ENCODE assay signal across 19 cellular contexts in the genomic region with DNA sequence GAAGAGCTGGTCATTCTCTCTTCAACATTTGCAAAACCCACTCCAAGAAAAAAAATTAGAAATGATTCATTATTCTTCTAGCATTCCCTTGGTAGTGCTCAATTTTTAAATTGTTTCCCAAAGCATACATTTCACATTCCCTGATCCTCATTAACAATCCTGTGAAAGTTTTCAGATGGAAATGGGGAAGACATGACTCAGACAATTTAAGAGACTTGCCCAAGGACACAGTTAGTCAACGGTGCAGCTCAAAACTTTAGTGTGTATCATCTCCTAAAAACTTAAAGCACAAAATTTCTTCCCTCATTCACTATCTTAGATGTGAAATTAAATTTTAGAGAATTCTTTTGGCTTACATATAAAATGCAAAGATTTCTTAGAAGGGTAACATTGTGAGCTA. TPM values are rescaled to one million over a fixed set of nuclear protein-coding genes. Genes with fewer than 3 reads are reported as not detected.
DNase-seq lines count a peak whose midpoint lies in the region; ATAC-seq and TF ChIP-seq lines count a peak whose summit lies in the region.
"Had no signal": no experiment of that assay in that cellular context is flagged by ENCODE, and none has a peak within 500 bp of the region (broad histone marks: within the 10 kb centered on the region; RNA-seq: fewer than 3 reads in every experiment).

No MANE protein-coding gene starts in this region.

- no peak for TF ChIP-seq POLR2A in Peyer's patch (IDR thresholded peaks at IDR 0.05)
- no peak for TF ChIP-seq POLR2A in uterus (IDR thresholded peaks at IDR 0.05)

- H3K27ac ChIP-seq in Peyer's patch (no peak overlapping the region), uterus (no peak overlapping the region)
- H3K27ac ChIP-seq: thoracic aorta had no signal

- TF ChIP-seq CTCF in foreskin fibroblast (IDR thresholded peaks at IDR 0.05; ENCODE audit: low read depth, low read length): no peak
- no peak for TF ChIP-seq CTCF in Peyer's patch (IDR thresholded peaks at IDR 0.05)
- TF ChIP-seq CTCF in uterus (IDR thresholded peaks at IDR 0.05): no peak

- ATAC-seq in activated T-cell treated with anti-CD3 and anti-CD28 coated beads, Interleukin-2, amount 50 U/mL, for 72 hours (replicated peaks in 1 of 2): no peak
- ATAC-seq in GM18909 (IDR thresholded peaks at IDR 0.05; ENCODE audit: poor library complexity, unreplicated experiment): no peak
- ATAC-seq in HG03521 (IDR thresholded peaks at IDR 0.05; ENCODE audit: unreplicated experiment): no peak

- intact Hi-C loops in uterus (cut with DNase I; ENCODE audit: low total_unique reads): no loop called here

- peaks cover 2 to 10% of the 10 kb centered on the region in 2 donors for H3K36me3 Mint-ChIP-seq in activated T-cell treated with anti-CD3 and anti-CD28 coated beads, Interleukin-2, amount 50 U/mL, for 72 hours (ENCODE audit: insufficient read depth in 2 of 2)

- H3K36me3 ChIP-seq in Peyer's patch (no peaks in the 10 kb centered on the region), uterus (no peaks in the 10 kb centered on the region)
- H3K36me3 ChIP-seq: thoracic aorta had no signal

- H3K4me3 ChIP-seq in foreskin fibroblast (ENCODE audit: low read depth in 1 of 2, low read length in 2 of 2): no peak overlapping the region
- H3K4me3 ChIP-seq in Peyer's patch: no peak overlapping the region
- no peak overlapping the region for H3K4me3 ChIP-seq in uterus
- H3K4me3 ChIP-seq: thoracic aorta had no signal

- H3K27me3 ChIP-seq in Peyer's patch: no peaks in the 10 kb centered on the region
- H3K27me3 ChIP-seq in uterus: no peaks in the 10 kb centered on the region

- H3K9me3 Mint-ChIP-seq in activated T-cell treated with anti-CD3 and anti-CD28 coated beads, Interleukin-2, amount 50 U/mL, for 72 hours: peaks cover 8 to 12% of the 10 kb centered on the region in 2 donors

- H3K4me1 ChIP-seq in Peyer's patch (no peaks in the 10 kb centered on the region), uterus (no peaks in the 10 kb centered on the region)

- peak overlapping the region; percentile 16 for H3K27ac Mint-ChIP-seq in activated T-cell treated with anti-CD3 and anti-CD28 coated beads, Interleukin-2, amount 50 U/mL, for 72 hours
- H3K27ac Mint-ChIP-seq: activated CD4-positive, alpha-beta T cell treated with anti-CD3 and anti-CD28 coated beads, Interleukin-2, amount 10 ng/mL, durations not matched to agents 24 days and 14 days; CD4-positive, alpha-beta memory T cell; naive B cell had no signal

- H3K9me3 ChIP-seq in Peyer's patch: no peaks in the 10 kb centered on the region
- no peaks in the 10 kb centered on the region for H3K9me3 ChIP-seq in uterus
- H3K9me3 ChIP-seq: thoracic aorta had no signal

- no peaks in the 10 kb centered on the region for H3K4me1 Mint-ChIP-seq in activated T-cell treated with anti-CD3 and anti-CD28 coated beads, Interleukin-2, amount 50 U/mL, for 72 hours (ENCODE audit: low read depth)
- H3K4me1 Mint-ChIP-seq: activated CD4-positive, alpha-beta T cell treated with anti-CD3 and anti-CD28 coated beads, Interleukin-2, amount 10 ng/mL, durations not matched to agents 24 days and 14 days; CD4-positive, alpha-beta memory T cell; naive B cell had no signal

- no peak overlapping the region for H3K4me3 Mint-ChIP-seq in activated T-cell treated with anti-CD3 and anti-CD28 coated beads, Interleukin-2, amount 50 U/mL, for 72 hours
- H3K4me3 Mint-ChIP-seq: activated CD4-positive, alpha-beta T cell treated with anti-CD3 and anti-CD28 coated beads, Interleukin-2, amount 10 ng/mL, durations not matched to agents 24 days and 14 days; CD4-positive, alpha-beta memory T cell; naive B cell had no signal

- H3K27me3 Mint-ChIP-seq in activated T-cell treated with anti-CD3 and anti-CD28 coated beads, Interleukin-2, amount 50 U/mL, for 72 hours (ENCODE audit: low read depth): no peaks in the 10 kb centered on the region
- H3K27me3 Mint-ChIP-seq: activated CD4-positive, alpha-beta T cell treated with anti-CD3 and anti-CD28 coated beads, Interleukin-2, amount 10 ng/mL, durations not matched to agents 24 days and 14 days had no signal

- no peak for DNase-seq in activated T-cell treated with anti-CD3 and anti-CD28 coated beads, Interleukin-2, amount 50 U/mL, for 72 hours
- DNase-seq in activated T-cell treated with anti-CD3 and anti-CD28 coated beads for 4 hours (no peak), amniotic stem cell (lab: John Stamatoyannopoulos, UW) (peak; percentile 29), foreskin fibroblast (peak; percentile 72 to 81), Peyer's patch (no peak), uterus (no peak)
- DNase-seq: 8988T; activated CD4-positive, alpha-beta T cell treated with anti-CD3 and anti-CD28 coated beads, Interleukin-2, amount 10 ng/mL, durations not matched to agents 24 days and 14 days; activated gamma-delta T cell; anterior cingulate cortex; CD4-positive, alpha-beta memory T cell; DMS53; naive B cell; NCI-H187; NK-92 treated with Interleukin-12 subunit alpha and Interleukin-12 subunit beta, amount 100 ng/mL, for 24 hours; posterior cingulate gyrus had no signal

RNA-seq across cellular contexts. Expression of gene ABI3BP, which starts 17.1 kb away (rescaled TPM):
- total RNA-seq in activated T-cell treated with anti-CD3 and anti-CD28 coated beads, Interleukin-2, amount 50 U/mL, for 72 hours: not detected
- total RNA-seq in Peyer's patch: 10 to 100 TPM; 18.2 to 77.0 (median 29.4) TPM
- 100 to 1,000 TPM in 2 of 4 donors, 10 to 100 TPM in 2; 38.8 to 156 (median 89.2) TPM for total RNA-seq in uterus
- total RNA-seq: activated CD4-positive, alpha-beta T cell treated with anti-CD3 and anti-CD28 coated beads, Interleukin-2, amount 10 ng/mL, durations not matched to agents 24 days and 14 days; CD4-positive, alpha-beta memory T cell had no signal

Comparison
In these comparisons a context has a peak if more than half of its experiments do, and no peak if none do; other contexts are left out.
1. DNase-seq: peak in amniotic stem cell (single experiment) and foreskin fibroblast (2 of 2); none in activated T-cell treated with anti-CD3 and anti-CD28 coated beads, Interleukin-2, amount 50 U/mL, for 72 hours (0 of 2), activated T-cell treated with anti-CD3 and anti-CD28 coated beads for 4 hours (single experiment), Peyer's patch (0 of 3) and uterus (0 of 2).
2. RNA of gene ABI3BP, which starts 17.1 kb away (total RNA-seq): 38.8 to 156 TPM in uterus and 18.2 to 77.0 TPM in Peyer's patch; not detected in activated T-cell treated with anti-CD3 and anti-CD28 coated beads, Interleukin-2, amount 50 U/mL, for 72 hours; every median in the first group is over 10 times any median in the second.